28 cellular contexts compared by ENCODE assay signal in the genomic region with DNA sequence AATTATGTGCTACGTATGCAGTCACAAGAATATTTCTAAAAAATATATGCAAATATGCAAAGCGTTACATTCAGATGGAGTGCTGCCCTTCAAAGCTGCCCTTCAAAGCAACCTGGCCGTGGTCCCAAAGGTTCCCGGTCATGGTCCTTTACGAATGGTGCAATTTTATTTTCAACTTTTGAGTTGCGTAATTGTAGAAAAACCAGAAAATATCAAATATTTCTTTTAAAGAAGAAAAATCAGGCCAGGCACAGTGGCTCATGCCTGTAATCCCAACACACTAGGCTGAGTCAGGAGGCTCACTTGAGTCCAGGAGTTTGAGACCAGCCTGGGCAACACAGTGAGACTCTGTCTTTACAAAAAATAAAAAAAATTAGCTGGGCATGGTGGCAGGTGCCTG. TPM values are rescaled to one million over a fixed set of nuclear protein-coding genes. Genes with fewer than 3 reads are reported as not detected.
"Had no signal": no experiment of that assay in that cellular context is flagged by ENCODE, and none has a peak within 500 bp of the region (broad histone marks: within the 10 kb centered on the region; RNA-seq: fewer than 3 reads in every experiment).

No MANE protein-coding gene starts in this region.

- H3K27me3 Mint-ChIP-seq: activated CD4-positive, alpha-beta memory T cell treated with anti-CD3 and anti-CD28 coated beads for 36 hours; activated CD4-positive, alpha-beta T cell treated with anti-CD3 and anti-CD28 coated beads, Interleukin-2, amount 10 ng/mL, durations not matched to agents 7 days and 5 days; activated naive CD8-positive, alpha-beta T cell treated with anti-CD3 and anti-CD28 coated beads, Interleukin-2, amount 50 U/mL, for 24 hours had no signal

- H3K4me3 ChIP-seq: cardiac muscle cell, SK-N-MC had no signal

- H3K36me3 ChIP-seq: brain microvascular endothelial cell, cardiac muscle cell had no signal

- H3K9me3 Mint-ChIP-seq: activated CD4-positive, alpha-beta memory T cell treated with anti-CD3 and anti-CD28 coated beads for 36 hours; activated CD4-positive, alpha-beta T cell treated with anti-CD3 and anti-CD28 coated beads, Interleukin-2, amount 10 ng/mL, durations not matched to agents 7 days and 5 days; activated naive CD4-positive, alpha-beta T cell treated with anti-CD3 and anti-CD28 coated beads, Interleukin-2, amount 50 U/mL, for 72 hours; activated naive CD8-positive, alpha-beta T cell treated with anti-CD3 and anti-CD28 coated beads, Interleukin-2, amount 50 U/mL, for 24 hours; activated T-helper 2 cell treated with anti-CD3 and anti-CD28 coated beads, Interferon-gamma antibody, Interleukin-2, Interleukin-4, amounts not matched to agents 10 μg/mL and 5 μg/mL and 100 μg/mL, durations not matched to agents 14 hours and 24 hours and 36 hours had no signal

- H3K27ac ChIP-seq: brain microvascular endothelial cell, cardiac muscle cell, SK-N-MC, VCaP had no signal

- H3K27ac Mint-ChIP-seq: activated CD4-positive, alpha-beta memory T cell treated with anti-CD3 and anti-CD28 coated beads for 36 hours; activated CD4-positive, alpha-beta T cell treated with anti-CD3 and anti-CD28 coated beads, Interleukin-2, amount 10 ng/mL, durations not matched to agents 7 days and 5 days; activated naive CD4-positive, alpha-beta T cell treated with anti-CD3 and anti-CD28 coated beads, Interleukin-2, amount 50 U/mL, for 72 hours; activated naive CD8-positive, alpha-beta T cell treated with anti-CD3 and anti-CD28 coated beads, Interleukin-2, amount 50 U/mL, for 24 hours; activated T-helper 2 cell treated with anti-CD3 and anti-CD28 coated beads, Interferon-gamma antibody, Interleukin-2, Interleukin-4, amounts not matched to agents 10 μg/mL and 5 μg/mL and 100 μg/mL, durations not matched to agents 14 hours and 24 hours and 36 hours had no signal

- H3K4me3 Mint-ChIP-seq: activated CD4-positive, alpha-beta memory T cell treated with anti-CD3 and anti-CD28 coated beads for 36 hours; activated CD4-positive, alpha-beta T cell treated with anti-CD3 and anti-CD28 coated beads, Interleukin-2, amount 10 ng/mL, durations not matched to agents 7 days and 5 days; activated naive CD8-positive, alpha-beta T cell treated with anti-CD3 and anti-CD28 coated beads, Interleukin-2, amount 50 U/mL, for 24 hours had no signal

- ATAC-seq: activated naive CD4-positive, alpha-beta T cell treated with anti-CD3 and anti-CD28 coated beads, Interleukin-2, amount 50 U/mL, for 72 hours; activated naive CD8-positive, alpha-beta T cell treated with anti-CD3 and anti-CD28 coated beads, Interleukin-2, amount 50 U/mL, for 24 hours; Panc1; Right ventricle myocardium inferior had no signal

- H3K4me1 Mint-ChIP-seq: activated naive CD8-positive, alpha-beta T cell treated with anti-CD3 and anti-CD28 coated beads, Interleukin-2, amount 50 U/mL, for 24 hours had no signal

- DNase-seq: activated CD4-positive, alpha-beta memory T cell treated with anti-CD3 and anti-CD28 coated beads for 36 hours; activated CD4-positive, alpha-beta T cell treated with anti-CD3 and anti-CD28 coated beads, Interleukin-2, amount 10 ng/mL, durations not matched to agents 7 days and 5 days; activated CD4-positive, CD25-positive, alpha-beta regulatory T cell; activated gamma-delta T cell treated with Interleukin-2 at 50 U/mL for 16 hours; activated naive CD8-positive, alpha-beta T cell treated with anti-CD3 and anti-CD28 coated beads, Interleukin-2, amount 50 U/mL, for 24 hours; activated T-cell treated with anti-CD3 and anti-CD28 coated beads for 4 hours; activated T-cell treated with anti-CD3 and anti-CD28 coated beads, Interleukin-2, amount 50 U/mL, for 48 hours; amygdala; brain microvascular endothelial cell; MM.1S; NCI-H1105 treated with DMSO at 0.1 percent for 48 hours; NCI-H1436 treated with DMSO at 0.1 percent for 48 hours; NCI-H187; NCI-H2081; NCI-H510A treated with DMSO at 0.1 percent for 48 hours; NCI-H69; NK-92 treated with Interleukin-12 subunit alpha and Interleukin-12 subunit beta, amount 100 ng/mL, for 24 hours; OCI-M1; RPMI8226; T-helper 1 cell had no signal

- H3K27me3 ChIP-seq: brain microvascular endothelial cell, cardiac muscle cell had no signal

RNA-seq across cellular contexts. Expression of gene RBP5, which starts 22.8 kb away (rescaled TPM):
- total RNA-seq: activated naive CD4-positive, alpha-beta T cell treated with anti-CD3 and anti-CD28 coated beads, Interleukin-2, amount 50 U/mL, for 72 hours; activated T-helper 2 cell treated with anti-CD3 and anti-CD28 coated beads, Interferon-gamma antibody, Interleukin-2, Interleukin-4, amounts not matched to agents 10 μg/mL and 5 μg/mL and 100 μg/mL, durations not matched to agents 14 hours and 24 hours and 36 hours; astrocyte had no signal
